ENCODE assay signal across 19 cellular contexts in the genomic region with DNA sequence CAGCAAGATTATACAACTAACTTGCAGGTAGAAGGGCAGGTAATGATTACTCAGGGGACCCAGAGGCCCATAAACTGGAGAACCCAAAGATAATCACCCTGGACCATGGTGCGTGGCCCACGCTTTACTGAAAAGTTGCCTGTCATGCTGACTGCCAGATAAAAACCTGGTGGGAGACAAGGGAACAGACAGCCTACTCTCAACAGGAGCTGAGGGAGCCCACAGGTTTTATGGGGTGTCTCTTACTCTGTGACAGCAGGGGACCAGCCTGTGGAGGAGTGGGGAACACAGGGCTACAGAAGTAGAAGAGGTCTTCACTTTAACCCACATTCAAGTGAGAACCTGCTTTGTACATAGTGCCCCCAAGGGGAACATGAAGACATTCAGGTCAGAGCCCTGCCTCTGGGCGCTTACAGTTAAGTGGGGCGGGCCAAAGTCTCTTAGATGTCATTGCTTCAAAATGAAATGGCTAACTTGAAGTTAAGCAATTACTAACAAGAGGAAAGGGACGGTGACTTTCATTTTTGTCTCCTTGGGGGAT.
"Had no signal": no experiment of that assay in that cellular context is flagged by ENCODE, and none has a peak within 500 bp of the region (broad histone marks: within the 10 kb centered on the region; RNA-seq: fewer than 3 reads in every experiment).

No MANE protein-coding gene starts in this region.

- H3K4me3 ChIP-seq: ascending aorta, colonic mucosa, psoas muscle, skin epidermis, suprapubic skin, transverse colon, vagina had no signal

- H3K9me3 Mint-ChIP-seq: activated naive CD4-positive, alpha-beta T cell treated with anti-CD3 and anti-CD28 coated beads, Interleukin-2, amount 50 U/mL, for 24 hours; activated T-cell treated with anti-CD3 and anti-CD28 coated beads, Interleukin-2, amount 50 U/mL, for 72 hours; central memory CD8-positive, alpha-beta T cell; naive thymus-derived CD8-positive, alpha-beta T cell; stimulated activated naive CD8-positive, alpha-beta T cell treated with anti-CD3 and anti-CD28 coated beads, Interleukin-15, Interleukin-2, amounts not matched to agents 100 ng/mL and 50 ng/mL, for 24 hours had no signal

- DNase-seq: activated CD4-positive, alpha-beta T cell treated with anti-CD3 and anti-CD28 coated beads for 1 hour; activated CD8-positive, alpha-beta memory T cell treated with anti-CD3 and anti-CD28 coated beads for 24 hours; activated gamma-delta T cell; activated T-cell treated with anti-CD3 and anti-CD28 coated beads, Interleukin-2, amount 50 U/mL, for 72 hours; colonic mucosa; mesenchymal stem cell; naive thymus-derived CD8-positive, alpha-beta T cell; psoas muscle; right cardiac atrium; transverse colon had no signal

- H3K27me3 ChIP-seq: ascending aorta, colonic mucosa, suprapubic skin, transverse colon, vagina had no signal

- H3K27me3 Mint-ChIP-seq: activated naive CD4-positive, alpha-beta T cell treated with anti-CD3 and anti-CD28 coated beads, Interleukin-2, amount 50 U/mL, for 24 hours; central memory CD8-positive, alpha-beta T cell; stimulated activated naive CD8-positive, alpha-beta T cell treated with anti-CD3 and anti-CD28 coated beads, Interleukin-15, Interleukin-2, amounts not matched to agents 100 ng/mL and 50 ng/mL, for 24 hours had no signal

- H3K27ac ChIP-seq: ascending aorta, colonic mucosa, psoas muscle, skin epidermis, suprapubic skin, transverse colon, vagina, VCaP had no signal

- H3K27ac Mint-ChIP-seq: activated naive CD4-positive, alpha-beta T cell treated with anti-CD3 and anti-CD28 coated beads, Interleukin-2, amount 50 U/mL, for 24 hours; activated T-cell treated with anti-CD3 and anti-CD28 coated beads, Interleukin-2, amount 50 U/mL, for 72 hours; naive thymus-derived CD8-positive, alpha-beta T cell had no signal

- H3K4me1 Mint-ChIP-seq: activated naive CD4-positive, alpha-beta T cell treated with anti-CD3 and anti-CD28 coated beads, Interleukin-2, amount 50 U/mL, for 24 hours; central memory CD8-positive, alpha-beta T cell had no signal

- H3K36me3 ChIP-seq: ascending aorta, colonic mucosa, suprapubic skin, transverse colon, vagina had no signal

- H3K4me1 ChIP-seq: ascending aorta, colonic mucosa, psoas muscle, suprapubic skin, transverse colon, vagina had no signal

- H3K9me3 ChIP-seq: ascending aorta, colonic mucosa, psoas muscle, suprapubic skin, transverse colon, vagina had no signal

- ATAC-seq: activated T-cell treated with anti-CD3 and anti-CD28 coated beads, Interleukin-2, amount 50 U/mL, for 72 hours; esophagus mucosa; naive thymus-derived CD8-positive, alpha-beta T cell; psoas muscle; right cardiac atrium had no signal

- H3K4me3 Mint-ChIP-seq: activated naive CD4-positive, alpha-beta T cell treated with anti-CD3 and anti-CD28 coated beads, Interleukin-2, amount 50 U/mL, for 24 hours; activated T-cell treated with anti-CD3 and anti-CD28 coated beads, Interleukin-2, amount 50 U/mL, for 72 hours; central memory CD8-positive, alpha-beta T cell; naive thymus-derived CD8-positive, alpha-beta T cell; stimulated activated naive CD8-positive, alpha-beta T cell treated with anti-CD3 and anti-CD28 coated beads, Interleukin-15, Interleukin-2, amounts not matched to agents 100 ng/mL and 50 ng/mL, for 24 hours had no signal

- H3K36me3 Mint-ChIP-seq: activated naive CD4-positive, alpha-beta T cell treated with anti-CD3 and anti-CD28 coated beads, Interleukin-2, amount 50 U/mL, for 24 hours; naive thymus-derived CD8-positive, alpha-beta T cell had no signal
